ENCODE assay signal across 1 cellular context in the genomic region with DNA sequence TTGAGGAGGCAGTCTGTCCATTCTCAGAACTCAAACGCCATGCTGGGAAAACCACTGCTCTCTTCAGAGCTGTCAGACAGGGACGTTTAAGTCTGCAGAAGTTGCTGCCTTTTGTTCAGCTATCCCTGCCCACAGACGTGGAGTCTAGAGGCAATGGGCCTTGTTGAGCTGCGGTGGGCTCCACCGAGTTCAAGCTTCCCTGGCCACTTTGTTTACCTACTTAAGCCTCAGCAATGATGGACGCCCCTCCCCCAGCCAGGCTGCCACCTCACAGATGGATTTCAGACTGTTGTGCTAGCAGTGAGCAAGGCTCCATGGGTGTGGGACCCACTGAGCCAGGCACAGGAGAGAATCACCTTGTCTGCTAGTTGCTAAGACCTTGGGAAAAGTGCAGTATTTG.
DNase-seq lines count a peak whose midpoint lies in the region; ATAC-seq lines count a peak whose summit lies in the region.
"Not testable (repeated sequence)": the region's sequence is repeated elsewhere in the genome, so short reads cannot be mapped to it uniquely, and the experiment has no call there.

No MANE protein-coding gene starts in this region.

- not testable (repeated sequence) for ATAC-seq in Right ventricle myocardium inferior

- intact Hi-C loops in Right ventricle myocardium inferior (cut with DNase I) = not testable (repeated sequence)

- DNase-seq in Right ventricle myocardium inferior (ENCODE audit: missing footprints) = peak; percentile 54
